27 cellular contexts compared by ENCODE assay signal in the genomic region with DNA sequence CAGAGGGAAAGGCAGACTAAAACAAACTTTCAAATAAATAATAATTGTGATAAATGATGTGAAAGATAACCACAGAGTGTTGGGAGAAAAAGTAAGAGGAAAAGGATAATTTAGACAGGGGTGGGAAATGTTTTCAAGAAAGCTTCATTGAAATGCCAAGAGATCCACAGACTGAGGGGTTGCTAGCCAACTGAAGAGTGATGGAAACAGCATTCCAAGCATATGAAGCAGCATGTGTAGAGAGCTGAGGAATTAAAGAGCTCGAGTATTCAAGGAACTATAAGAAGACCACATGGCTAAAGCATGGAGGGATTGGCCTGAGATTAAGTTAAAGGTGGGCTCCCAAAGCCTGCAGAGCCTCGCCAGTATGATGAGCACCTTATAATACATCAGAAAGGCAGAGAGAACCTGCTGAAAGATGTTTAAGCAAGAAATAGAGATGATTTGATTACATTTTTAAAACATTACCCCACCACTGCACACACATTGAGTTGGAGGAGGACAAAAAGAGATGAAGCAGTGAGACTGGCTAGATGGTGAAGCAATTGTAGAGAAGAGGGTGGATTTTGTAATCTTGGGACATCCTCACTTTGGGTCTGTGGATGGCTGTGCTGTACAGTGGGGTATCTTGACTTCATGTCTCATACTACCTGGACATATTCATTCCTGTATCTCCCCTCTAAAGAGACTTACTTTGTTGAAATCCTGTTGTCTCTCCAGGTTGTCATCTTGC.
DNase-seq lines count a peak whose midpoint lies in the region; ATAC-seq and TF ChIP-seq lines count a peak whose summit lies in the region.
"Had no signal": no experiment of that assay in that cellular context is flagged by ENCODE, and none has a peak within 500 bp of the region (broad histone marks: within the 10 kb centered on the region; RNA-seq: fewer than 3 reads in every experiment).

No MANE protein-coding gene starts in this region.

- H3K36me3 ChIP-seq in left lung = no peaks in the 10 kb centered on the region
- H3K36me3 ChIP-seq in right lobe of liver = no peaks in the 10 kb centered on the region
- H3K36me3 ChIP-seq: esophagus squamous epithelium, spleen had no signal

- CTCF ChIA-PET in WTC11 (lab: Charles Lee) = interaction anchor here (1.0 kb wide), 1 partner anchor 101 kb away, joined by 3 read pairs; a partner anchor contains a TSS

- H3K9me3 ChIP-seq in left lung (peaks cover 0 to 3% of the 10 kb centered on the region in 2 donors), right lobe of liver (no peaks in the 10 kb centered on the region)
- H3K9me3 ChIP-seq: esophagus squamous epithelium had no signal

- no peaks in the 10 kb centered on the region for H3K27me3 Mint-ChIP-seq in dendritic cell treated with granulocyte-macrophage colony-stimulating factor and Interleukin-4, amounts not matched to agents 40 ng/mL and 50 ng/mL, for 4 days
- no peaks in the 10 kb centered on the region for H3K27me3 Mint-ChIP-seq in WTC11 (ENCODE audit: low read depth)
- H3K27me3 Mint-ChIP-seq: activated CD4-positive, alpha-beta memory T cell treated with anti-CD3 and anti-CD28 coated beads, Interleukin-2, amount 10 ng/mL, durations not matched to agents 7 days and 5 days; CD4-positive, CD25-positive, alpha-beta regulatory T cell; natural killer cell treated with Interleukin-12 subunit alpha and Interleukin-12 subunit beta and Interleukin-15 and Interleukin-18, amount 100 ng/mL, for 72 hours had no signal

- H3K9me3 Mint-ChIP-seq in dendritic cell treated with granulocyte-macrophage colony-stimulating factor and Interleukin-4, amounts not matched to agents 40 ng/mL and 50 ng/mL, for 4 days = peaks cover 13% of the 10 kb centered on the region
- H3K9me3 Mint-ChIP-seq in WTC11 = peaks cover 11% of the 10 kb centered on the region
- H3K9me3 Mint-ChIP-seq: activated T-helper 2 cell treated with anti-CD3 and anti-CD28 coated beads, Interferon-gamma antibody, Interleukin-2, Interleukin-4, amounts not matched to agents 10 μg/mL and 5 μg/mL and 100 μg/mL, durations not matched to agents 14 hours and 24 hours and 36 hours; GM23338 had no signal

- DNase-seq in AG08396 (ENCODE audit: low spot score) (peak; percentile 44), NCI-H226 (peak; percentile 39), left lung (no peak), right lobe of liver (no peak), WTC11 (ENCODE audit: low spot score) (no peak), HK-2 (ENCODE audit: unreplicated experiment) (no peak), NCI-H2029 treated with DMSO at 0.1 percent for 48 hours (lab: John Stamatoyannopoulos, UW) (no peak)
- DNase-seq: activated CD4-positive, alpha-beta memory T cell treated with anti-CD3 and anti-CD28 coated beads, Interleukin-2, amount 10 ng/mL, durations not matched to agents 7 days and 5 days; activated CD4-positive, CD25-positive, alpha-beta regulatory T cell; CD4-positive, CD25-positive, alpha-beta regulatory T cell; esophagus squamous epithelium; HFFc6; NCI-H1092; NCI-H1930; retina; spleen; stimulated activated CD4-positive, alpha-beta T cell treated with anti-CD3 and anti-CD28 coated beads, Interleukin-2, amount 100 ng/mL, for 48 hours; T1000 had no signal

- intact Hi-C loops in dendritic cell treated with granulocyte-macrophage colony-stimulating factor and Interleukin-4, amounts not matched to agents 40 ng/mL and 50 ng/mL, for 4 days (cut with micrococcal nuclease) = no loop called here
- intact Hi-C loops in left lung (cut with DNase I) (no loop called here), right lobe of liver (cut with DNase I) (no loop called here)

- H3K4me1 Mint-ChIP-seq in dendritic cell treated with granulocyte-macrophage colony-stimulating factor and Interleukin-4, amounts not matched to agents 40 ng/mL and 50 ng/mL, for 4 days (ENCODE audit: low read depth) = peaks cover 66% of the 10 kb centered on the region
- H3K4me1 Mint-ChIP-seq in WTC11 = peaks cover 7% of the 10 kb centered on the region
- H3K4me1 Mint-ChIP-seq: activated CD4-positive, alpha-beta memory T cell treated with anti-CD3 and anti-CD28 coated beads, Interleukin-2, amount 10 ng/mL, durations not matched to agents 7 days and 5 days; brain; GM23338; mesothelial cell of epicardium; stimulated activated effector memory CD8-positive, alpha-beta T cell treated with anti-CD3 and anti-CD28 coated beads, Interleukin-12 subunit alpha, Interleukin-12 subunit beta, amount 100 ng/mL, for 72 hours had no signal

- POLR2A ChIA-PET in WTC11 (lab: Charles Lee) = no interaction called here

- ATAC-seq in left lung (peak; percentile 65), right lobe of liver (no peak), WTC11 (no peak)
- ATAC-seq: A549; activated naive CD4-positive, alpha-beta T cell treated with anti-CD3 and anti-CD28 coated beads, Interleukin-2, amount 50 U/mL, for 72 hours; GM23338; natural killer cell treated with Interleukin-12 subunit alpha and Interleukin-12 subunit beta and Interleukin-15 and Interleukin-18, amount 100 ng/mL, for 72 hours had no signal

- H3K27ac Mint-ChIP-seq in dendritic cell treated with granulocyte-macrophage colony-stimulating factor and Interleukin-4, amounts not matched to agents 40 ng/mL and 50 ng/mL, for 4 days = peak overlapping the region; percentile 74
- no peak overlapping the region for H3K27ac Mint-ChIP-seq in WTC11
- H3K27ac Mint-ChIP-seq: activated CD4-positive, alpha-beta memory T cell treated with anti-CD3 and anti-CD28 coated beads, Interleukin-2, amount 10 ng/mL, durations not matched to agents 7 days and 5 days; activated naive CD4-positive, alpha-beta T cell treated with anti-CD3 and anti-CD28 coated beads, Interleukin-2, amount 50 U/mL, for 72 hours; activated T-helper 2 cell treated with anti-CD3 and anti-CD28 coated beads, Interferon-gamma antibody, Interleukin-2, Interleukin-4, amounts not matched to agents 10 μg/mL and 5 μg/mL and 100 μg/mL, durations not matched to agents 14 hours and 24 hours and 36 hours; brain; CD4-positive, CD25-positive, alpha-beta regulatory T cell; GM23338; HFFc6; mesothelial cell of epicardium; natural killer cell treated with Interleukin-12 subunit alpha and Interleukin-12 subunit beta and Interleukin-15 and Interleukin-18, amount 100 ng/mL, for 72 hours; stimulated activated effector memory CD8-positive, alpha-beta T cell treated with anti-CD3 and anti-CD28 coated beads, Interleukin-12 subunit alpha, Interleukin-12 subunit beta, amount 100 ng/mL, for 72 hours had no signal

- no peak for TF ChIP-seq CTCF in left lung (IDR thresholded peaks at IDR 0.05)
- TF ChIP-seq CTCF in right lobe of liver (IDR thresholded peaks at IDR 0.05) = no peak
- no peak for TF ChIP-seq CTCF in WTC11 (IDR thresholded peaks at IDR 0.05)

- H3K27me3 ChIP-seq in left lung (no peaks in the 10 kb centered on the region), right lobe of liver (no peaks in the 10 kb centered on the region)
- H3K27me3 ChIP-seq: esophagus squamous epithelium, spleen had no signal

- no peak overlapping the region for H3K4me3 Mint-ChIP-seq in dendritic cell treated with granulocyte-macrophage colony-stimulating factor and Interleukin-4, amounts not matched to agents 40 ng/mL and 50 ng/mL, for 4 days
- no peak overlapping the region for H3K4me3 Mint-ChIP-seq in WTC11
- H3K4me3 Mint-ChIP-seq: activated CD4-positive, alpha-beta memory T cell treated with anti-CD3 and anti-CD28 coated beads, Interleukin-2, amount 10 ng/mL, durations not matched to agents 7 days and 5 days; brain; CD4-positive, CD25-positive, alpha-beta regulatory T cell; GM23338; HFFc6; mesothelial cell of epicardium; natural killer cell treated with Interleukin-12 subunit alpha and Interleukin-12 subunit beta and Interleukin-15 and Interleukin-18, amount 100 ng/mL, for 72 hours; stimulated activated effector memory CD8-positive, alpha-beta T cell treated with anti-CD3 and anti-CD28 coated beads, Interleukin-12 subunit alpha, Interleukin-12 subunit beta, amount 100 ng/mL, for 72 hours had no signal

- H3K27ac ChIP-seq in left lung = no peak overlapping the region
- no peak overlapping the region for H3K27ac ChIP-seq in right lobe of liver
- H3K27ac ChIP-seq: A549, esophagus squamous epithelium, spleen had no signal

- no peak overlapping the region for H3K4me3 ChIP-seq in left lung
- H3K4me3 ChIP-seq in right lobe of liver = no peak overlapping the region
- H3K4me3 ChIP-seq: A549, esophagus squamous epithelium, GM23338, spleen had no signal

- H3K4me1 ChIP-seq in left lung = peaks cover 0 to 3% of the 10 kb centered on the region in 2 donors
- no peaks in the 10 kb centered on the region for H3K4me1 ChIP-seq in right lobe of liver
- H3K4me1 ChIP-seq: A549, spleen had no signal

- peaks cover 77% of the 10 kb centered on the region for H3K36me3 Mint-ChIP-seq in dendritic cell treated with granulocyte-macrophage colony-stimulating factor and Interleukin-4, amounts not matched to agents 40 ng/mL and 50 ng/mL, for 4 days (ENCODE audit: low read depth)
- peaks cover 7% of the 10 kb centered on the region for H3K36me3 Mint-ChIP-seq in WTC11
- H3K36me3 Mint-ChIP-seq: activated naive CD4-positive, alpha-beta T cell treated with anti-CD3 and anti-CD28 coated beads, Interleukin-2, amount 50 U/mL, for 72 hours; CD4-positive, CD25-positive, alpha-beta regulatory T cell; stimulated activated effector memory CD8-positive, alpha-beta T cell treated with anti-CD3 and anti-CD28 coated beads, Interleukin-12 subunit alpha, Interleukin-12 subunit beta, amount 100 ng/mL, for 72 hours had no signal

- 35% methylated on average over 2 of the region's 2 CpGs for WGBS in right lobe of liver (ENCODE audit: insufficient coverage, low coverage, low lambda C conversion rate, missing lambda C conversion rate)

- TF ChIP-seq POLR2A in right lobe of liver (IDR thresholded peaks at IDR 0.05) = no peak

TF ChIP-seq in WTC11, 78 proteins besides CTCF, POLR2A, EP300 and RAD21 (continues in another document):
- no peak for TF ChIP-seq NR2C2 (CRISPR knock-in tag; IDR thresholded peaks at IDR 0.05)

Comparison
In these comparisons a context has a peak if more than half of its experiments do, and no peak if none do; other contexts are left out.
1. DNase-seq: peak in AG08396 (single experiment) and NCI-H226 (single experiment); none in left lung (0 of 2), right lobe of liver (0 of 3), WTC11 (single experiment), HK-2 (single experiment) and NCI-H2029 treated with DMSO at 0.1 percent for 48 hours (single experiment).